Comparison of ENCODE assay signal across 8 cellular contexts in genomic region chr7:35694161-35694783, GRCh38. TPM values are rescaled to one million over a fixed set of nuclear protein-coding genes. Genes with fewer than 3 reads are reported as not detected.
A peak's percentile ranks its signal among the peaks of the same experiment; 100 is the strongest.
DNase-seq lines count a peak whose midpoint lies in the region; ATAC-seq and TF ChIP-seq lines count a peak whose summit lies in the region.

No MANE protein-coding gene starts in this region.

- in situ Hi-C loops in brain microvascular endothelial cell (cut with HindIII; ENCODE audit: low pct_ligation_motif_present, low sequenced_read_pairs): no loop called here

- H3K36me3 ChIP-seq in brain microvascular endothelial cell (replicated peaks) (no peaks in the 10 kb centered on the region), kidney epithelial cell (ENCODE audit: control insufficient read depth, insufficient read depth, low read length) (no peaks in the 10 kb centered on the region)

- no peaks in the 10 kb centered on the region for H3K27me3 ChIP-seq in brain microvascular endothelial cell (replicated peaks)
- no peaks in the 10 kb centered on the region for H3K27me3 ChIP-seq in kidney epithelial cell (ENCODE audit: control insufficient read depth, insufficient read depth, low read length)

- peak; percentile 26 for ATAC-seq in HG02642 (IDR thresholded peaks at IDR 0.05; ENCODE audit: poor library complexity, unreplicated experiment)

- H3K27ac ChIP-seq in brain microvascular endothelial cell (peak overlapping the region; percentile 99), substantia nigra (ENCODE audit: low read depth, low read length, poor library complexity, severe bottlenecking) (peak overlapping the region; percentile 88)

- no peak for TF ChIP-seq CTCF in brain microvascular endothelial cell (IDR thresholded peaks at IDR 0.05; ENCODE audit: low read depth, low read length, missing control alignments)
- no peak for TF ChIP-seq CTCF in kidney epithelial cell (IDR thresholded peaks at IDR 0.05; ENCODE audit: insufficient read depth, low read length, poor library complexity, severe bottlenecking)

- DNase-seq in NCI-H82 (lab: John Stamatoyannopoulos, UW) (peak; percentile 46), NCI-H82 treated with DMSO at 0.1 percent for 48 hours (lab: John Stamatoyannopoulos, UW; ENCODE audit: unreplicated experiment) (no peak), NCI-H748 (lab: John Stamatoyannopoulos, UW; ENCODE audit: unreplicated experiment) (peak; percentile 68), brain microvascular endothelial cell (peak; percentile 17), kidney epithelial cell (ENCODE audit: low read depth) (no peak), substantia nigra (lab: John Stamatoyannopoulos, UW) (peak in 13 of 49 donors; percentile 16 to 64 (median 42)), iPS-NIHi7 (ENCODE audit: extremely low spot score) (no peak)

- H3K4me3 ChIP-seq in brain microvascular endothelial cell (ENCODE audit: low read depth, low read length) (peak overlapping the region; percentile 84), kidney epithelial cell (ENCODE audit: low read depth, low read length) (peak overlapping the region; percentile 66)

RNA-seq across cellular contexts. Expression of gene HERPUD2, which starts 0.7 kb away (rescaled TPM):
- 29.4 and 39.8 TPM in 2 replicates for total RNA-seq in kidney epithelial cell

Comparison
In these comparisons a context has a peak if more than half of its experiments do, and no peak if none do; other contexts are left out.
1. DNase-seq: peak in NCI-H82 (single experiment), NCI-H748 (single experiment) and brain microvascular endothelial cell (single experiment); none in NCI-H82 treated with DMSO at 0.1 percent for 48 hours (single experiment), kidney epithelial cell (single experiment) and iPS-NIHi7 (single experiment).